In genomic region chr9:137082222-137082924, GRCh38 we compare ENCODE assay signal across 27 cellular contexts. TPM values are rescaled to one million over a fixed set of nuclear protein-coding genes. Genes with fewer than 3 reads are reported as not detected.
DNase-seq lines count a peak whose midpoint lies in the region; ATAC-seq and TF ChIP-seq lines count a peak whose summit lies in the region.
"Had no signal": no experiment of that assay in that cellular context is flagged by ENCODE, and none has a peak within 500 bp of the region (broad histone marks: within the 10 kb centered on the region; RNA-seq: fewer than 3 reads in every experiment).

No MANE protein-coding gene starts in this region.

- WGBS in esophagus squamous epithelium, 2 donors = no CpG with 5 or more reads among the region's 16 CpGs
- WGBS in smooth muscle cell (ENCODE audit: low lambda C conversion rate) = 95% methylated on average over 16 of the region's 16 CpGs

- H3K79me2 ChIP-seq in Karpas-422 (ENCODE audit: low read length) (peaks cover under 1% of the 10 kb centered on the region; the same call in 1 of the 2 replicates), smooth muscle cell (ENCODE audit: low read depth) (no peaks in the 10 kb centered on the region)
- H3K79me2 ChIP-seq: parathyroid adenoma had no signal

- POLR2A ChIA-PET in AG04450 (lab: Yijun Ruan, JAX) = no interaction called here
- POLR2A ChIA-PET in CD4-positive, alpha-beta memory T cell (lab: Charles Lee; ENCODE audit: partially characterized antibody) = interaction anchor here (1.1 to 1.6 kb wide), 2 partner anchors 11 to 12 kb away, joined by 3 read pairs; partner anchors contain the start of gene SAPCD2

- no peak overlapping the region for H3K27ac Mint-ChIP-seq in CD4-positive, alpha-beta memory T cell
- H3K27ac Mint-ChIP-seq: activated T-cell treated with anti-CD3 and anti-CD28 coated beads, Interleukin-2, amount 50 U/mL, for 24 hours; CD8-positive, alpha-beta T cell; GM23338; natural killer cell treated with Interleukin-12 subunit alpha and Interleukin-12 subunit beta and Interleukin-15 and Interleukin-18, amount 100 ng/mL, for 72 hours; T-helper 1 cell treated with Interleukin-12 subunit alpha and Interleukin-12 subunit beta and Interleukin-4 antibody, amounts not matched to agents 30 μg/mL and 1 μg/mL, for 36 hours had no signal

- H3K4me2 ChIP-seq in Karpas-422 (ENCODE audit: low read depth, low read length, poor library complexity, severe bottlenecking) (peak overlapping the region; percentile 64), smooth muscle cell (peak overlapping the region; percentile 59)
- H3K4me2 ChIP-seq: GM23338 had no signal

- no peaks in the 10 kb centered on the region; the same call in 1 of the 2 replicates for H3K9me3 ChIP-seq in AG04450 (ENCODE audit: control insufficient read depth, insufficient read depth, low read length)
- H3K9me3 ChIP-seq in Karpas-422 (ENCODE audit: low read length) = no peaks in the 10 kb centered on the region
- no peaks in the 10 kb centered on the region for H3K9me3 ChIP-seq in esophagus squamous epithelium
- H3K9me3 ChIP-seq in smooth muscle cell (replicated peaks; ENCODE audit: low read depth) = no peaks in the 10 kb centered on the region
- H3K9me3 ChIP-seq in CD4-positive, alpha-beta memory T cell (ENCODE audit: control insufficient read depth in 1 of 2, low read length in 2 of 2) = no peaks in the 10 kb centered on the region
- H3K9me3 ChIP-seq: uterus had no signal

- no peak overlapping the region for H2AFZ ChIP-seq in Karpas-422 (ENCODE audit: low read length)
- no peak overlapping the region for H2AFZ ChIP-seq in smooth muscle cell (ENCODE audit: low read depth)
- H2AFZ ChIP-seq: GM23338, parathyroid adenoma had no signal

- intact Hi-C loops in esophagus squamous epithelium (cut with DNase I) = no loop called here
- intact Hi-C loops in CD4-positive, alpha-beta memory T cell (cut with micrococcal nuclease) = no loop called here

- peaks cover 54% of the 10 kb centered on the region for H3K4me1 ChIP-seq in Karpas-422 (ENCODE audit: low read length)
- H3K4me1 ChIP-seq in esophagus squamous epithelium = peaks cover 42 to 69% (median 44%) of the 10 kb centered on the region in 3 donors
- H3K4me1 ChIP-seq in smooth muscle cell (ENCODE audit: low read depth) = peaks cover 17% of the 10 kb centered on the region
- H3K4me1 ChIP-seq in CD4-positive, alpha-beta memory T cell (ENCODE audit: insufficient read depth, low read length) = peaks cover 22% of the 10 kb centered on the region
- H3K4me1 ChIP-seq: parathyroid adenoma had no signal

- no peak overlapping the region for H3K4me3 Mint-ChIP-seq in CD4-positive, alpha-beta memory T cell
- H3K4me3 Mint-ChIP-seq: activated T-cell treated with anti-CD3 and anti-CD28 coated beads, Interleukin-2, amount 50 U/mL, for 24 hours; CD8-positive, alpha-beta T cell; GM23338; natural killer cell treated with Interleukin-12 subunit alpha and Interleukin-12 subunit beta and Interleukin-15 and Interleukin-18, amount 100 ng/mL, for 72 hours; T-helper 1 cell treated with Interleukin-12 subunit alpha and Interleukin-12 subunit beta and Interleukin-4 antibody, amounts not matched to agents 30 μg/mL and 1 μg/mL, for 36 hours had no signal

- H3K4me1 Mint-ChIP-seq in CD4-positive, alpha-beta memory T cell = peaks cover 5 to 14% (median 9%) of the 10 kb centered on the region in 4 donors

- no peaks in the 10 kb centered on the region for H3K9me2 ChIP-seq in Karpas-422 (replicated peaks; ENCODE audit: insufficient read depth, low read length)

- DNase-seq in AG04450 (ENCODE audit: low read depth, low spot score) (no peak), Karpas-422 (no peak), esophagus squamous epithelium (lab: John Stamatoyannopoulos, UW) (no peak), smooth muscle cell (lab: John Stamatoyannopoulos, UW; ENCODE audit: unreplicated experiment) (no peak), activated gamma-delta T cell (lab: John Stamatoyannopoulos, UW) (no peak), NCI-H1436 treated with DMSO at 0.1 percent for 48 hours (lab: John Stamatoyannopoulos, UW) (no peak)
- DNase-seq in CD4-positive, alpha-beta memory T cell = no peak
- DNase-seq: activated CD4-positive, alpha-beta T cell treated with anti-CD3 and anti-CD28 coated beads for 48 hours; activated naive CD4-positive, alpha-beta T cell; activated T-cell treated with anti-CD3 and anti-CD28 coated beads, Interleukin-2, amount 50 U/mL, for 24 hours; CD8-positive, alpha-beta T cell; DMS153; KG1; midbrain; NCI-H2171 treated with DMSO at 0.1 percent for 48 hours; NCI-H526; stimulated activated CD8-positive, alpha-beta memory T cell treated with anti-CD3 and anti-CD28 coated beads, Interleukin-4, amount 100 ng/mL, for 48 hours had no signal

- CTCF ChIA-PET in AG04450 (lab: Charles Lee) = interaction anchor here (0.9 to 1.9 kb wide), 5 partner anchors 14 to 36 kb away, joined by 3 to 11 read pairs (median 6); no protein-coding TSS in a partner anchor
- CTCF ChIA-PET in CD4-positive, alpha-beta memory T cell (lab: Charles Lee; ENCODE audit: partially characterized antibody) = interaction anchor here (1.0 to 1.5 kb wide), 4 partner anchors 12 to 154 kb away, joined by 3 to 5 read pairs (median 4); partner anchors contain the start of gene SAPCD2

- no peak for TF ChIP-seq POLR2A in esophagus squamous epithelium (IDR thresholded peaks at IDR 0.05)

- H3K9ac ChIP-seq in Karpas-422 (ENCODE audit: low read length) (peak overlapping the region; percentile 63), smooth muscle cell (ENCODE audit: low read depth) (no peak overlapping the region)
- H3K9ac ChIP-seq: parathyroid adenoma had no signal

- no peaks in the 10 kb centered on the region for H3K27me3 ChIP-seq in AG04450 (ENCODE audit: control insufficient read depth, insufficient read depth, low read length)
- H3K27me3 ChIP-seq in Karpas-422 (ENCODE audit: low read length) = no peaks in the 10 kb centered on the region
- H3K27me3 ChIP-seq in esophagus squamous epithelium = no peaks in the 10 kb centered on the region
- H3K27me3 ChIP-seq in smooth muscle cell (ENCODE audit: low read depth) = no peaks in the 10 kb centered on the region
- no peaks in the 10 kb centered on the region for H3K27me3 ChIP-seq in CD4-positive, alpha-beta memory T cell (ENCODE audit: insufficient read depth, low read length)
- H3K27me3 ChIP-seq: uterus had no signal

- no peaks in the 10 kb centered on the region for H3K27me3 Mint-ChIP-seq in CD4-positive, alpha-beta memory T cell
- H3K27me3 Mint-ChIP-seq: activated T-cell treated with anti-CD3 and anti-CD28 coated beads, Interleukin-2, amount 50 U/mL, for 24 hours; natural killer cell treated with Interleukin-12 subunit alpha and Interleukin-12 subunit beta and Interleukin-15 and Interleukin-18, amount 100 ng/mL, for 72 hours had no signal

- ATAC-seq in GM19395 (IDR thresholded peaks at IDR 0.05; ENCODE audit: unreplicated experiment) = no peak
- ATAC-seq: CD8-positive, alpha-beta T cell; GM23338; natural killer cell treated with Interleukin-12 subunit alpha and Interleukin-12 subunit beta and Interleukin-15 and Interleukin-18, amount 100 ng/mL, for 72 hours had no signal

- H3K27ac ChIP-seq in AG04450 (ENCODE audit: low read depth, low read length) (peak overlapping the region; percentile 78), Karpas-422 (ENCODE audit: low read length) (peak overlapping the region; percentile 90), esophagus squamous epithelium (peak overlapping the region; percentile 80 to 99 (median 88)), smooth muscle cell (ENCODE audit: low read depth) (peak overlapping the region; percentile 83)
- no peak overlapping the region for H3K27ac ChIP-seq in CD4-positive, alpha-beta memory T cell (ENCODE audit: low read depth, low read length)
- H3K27ac ChIP-seq: parathyroid adenoma, SK-N-MC had no signal

- H4K20me1 ChIP-seq in Karpas-422 (ENCODE audit: insufficient read depth, low read depth, low read length) (peaks cover 4% of the 10 kb centered on the region; the same call in 1 of the 2 replicates), smooth muscle cell (ENCODE audit: low read depth) (peaks cover 30% of the 10 kb centered on the region)

- H3K36me3 ChIP-seq in Karpas-422 (ENCODE audit: insufficient read depth, low read length) (no peaks in the 10 kb centered on the region), esophagus squamous epithelium (peaks cover 7 to 48% (median 9%) of the 10 kb centered on the region in 3 donors), smooth muscle cell (ENCODE audit: low read depth) (no peaks in the 10 kb centered on the region)
- H3K36me3 ChIP-seq in CD4-positive, alpha-beta memory T cell (ENCODE audit: insufficient read depth, low read length) = no peaks in the 10 kb centered on the region
- H3K36me3 ChIP-seq: uterus had no signal

- H3K9me3 Mint-ChIP-seq in CD4-positive, alpha-beta memory T cell = no peaks in the 10 kb centered on the region
- H3K9me3 Mint-ChIP-seq: activated T-cell treated with anti-CD3 and anti-CD28 coated beads, Interleukin-2, amount 50 U/mL, for 24 hours; CD8-positive, alpha-beta T cell; GM23338; natural killer cell treated with Interleukin-12 subunit alpha and Interleukin-12 subunit beta and Interleukin-15 and Interleukin-18, amount 100 ng/mL, for 72 hours; T-helper 1 cell treated with Interleukin-12 subunit alpha and Interleukin-12 subunit beta and Interleukin-4 antibody, amounts not matched to agents 30 μg/mL and 1 μg/mL, for 36 hours had no signal

- peaks cover 29% of the 10 kb centered on the region for H3F3A ChIP-seq in smooth muscle cell (ENCODE audit: low read depth)

- no peak overlapping the region for H3K4me3 ChIP-seq in AG04450 (ENCODE audit: low read depth, low read length)
- peak overlapping the region; percentile 39; the same call in 1 of the 2 replicates for H3K4me3 ChIP-seq in Karpas-422 (ENCODE audit: low read length)
- H3K4me3 ChIP-seq in esophagus squamous epithelium = no peak overlapping the region
- H3K4me3 ChIP-seq in smooth muscle cell = no peak overlapping the region
- no peak overlapping the region for H3K4me3 ChIP-seq in CD4-positive, alpha-beta memory T cell (ENCODE audit: low read length in 2 of 2)
- H3K4me3 ChIP-seq: coronary artery, GM23338, SK-N-MC, uterus had no signal

- peaks cover 0 to 11% of the 10 kb centered on the region in 2 donors for H3K36me3 Mint-ChIP-seq in CD4-positive, alpha-beta memory T cell
- H3K36me3 Mint-ChIP-seq: natural killer cell treated with Interleukin-12 subunit alpha and Interleukin-12 subunit beta and Interleukin-15 and Interleukin-18, amount 100 ng/mL, for 72 hours had no signal

- TF ChIP-seq CTCF in AG04450 (IDR thresholded peaks at IDR 0.05; ENCODE audit: low read depth, low read length) (no peak), esophagus squamous epithelium (IDR thresholded peaks at IDR 0.05) (no peak), smooth muscle cell (IDR thresholded peaks at IDR 0.05; ENCODE audit: borderline replicate concordance, insufficient read depth, poor library complexity, severe bottlenecking) (no peak)

RNA-seq across cellular contexts. Expression of gene MAN1B1, which starts 4.4 kb away (rescaled TPM):
- 40.8 and 50.2 TPM in 2 replicates for polyA plus RNA-seq in AG04450 (2011; rRNA removed)
- polyA minus RNA-seq in AG04450 (2011; rRNA and poly(A)+ RNA removed) = 34.0 and 46.6 TPM in 2 replicates
- 28.9 and 58.1 TPM in 2 replicates for total RNA-seq in Karpas-422 (2014; rRNA removed; shearing (Covaris generic); ENCODE audit: low replicate concordance)
- total RNA-seq in esophagus squamous epithelium = 10 to 100 TPM; 25.6 to 50.9 (median 39.4) TPM
- total RNA-seq in smooth muscle cell = 62.9 and 70.9 TPM in 2 replicates
- polyA plus RNA-seq in smooth muscle cell = 97.1 and 109 TPM in 2 replicates
- 10 to 100 TPM; 63.3 to 71.0 TPM for total RNA-seq in CD4-positive, alpha-beta memory T cell
- polyA plus RNA-seq in CD4-positive, alpha-beta memory T cell = 10 to 100 TPM; 35.4 to 37.5 TPM

RNA-seq across cellular contexts. Expression of gene UAP1L1, which starts 5.1 kb away (rescaled TPM):
- polyA plus RNA-seq in AG04450 (2011; rRNA removed) (5.1 and 6.3 TPM in 2 replicates), smooth muscle cell (22.5 and 23.8 TPM in 2 replicates)
- polyA minus RNA-seq in AG04450 (2011; rRNA and poly(A)+ RNA removed) = 4.1 and 4.2 TPM in 2 replicates
- 15.1 and 26.2 TPM in 2 replicates for total RNA-seq in Karpas-422 (2014; rRNA removed; shearing (Covaris generic); ENCODE audit: low replicate concordance)
- total RNA-seq in esophagus squamous epithelium (1 to 10 TPM; 2.2 to 4.7 (median 3.7) TPM), smooth muscle cell (5.8 and 7.2 TPM in 2 replicates)
- total RNA-seq in CD4-positive, alpha-beta memory T cell = 10 to 100 TPM; 10.6 to 12.5 TPM
- polyA plus RNA-seq in CD4-positive, alpha-beta memory T cell = 1 to 10 TPM in 1 of 2 donors, under 1 TPM in 1; 0.81 to 2.9 TPM

RNA-seq across cellular contexts. Expression of gene SAPCD2, which starts 12.0 kb away (rescaled TPM):
- polyA plus RNA-seq in AG04450 (2011; rRNA removed) = 1.5 and 1.8 TPM in 2 replicates
- 0.91 and 1.1 TPM in 2 replicates for polyA minus RNA-seq in AG04450 (2011; rRNA and poly(A)+ RNA removed)
- 18.6 and 53.2 TPM in 2 replicates for total RNA-seq in Karpas-422 (2014; rRNA removed; shearing (Covaris generic); ENCODE audit: low replicate concordance)
- 10 to 100 TPM in 3 of 4 donors, 1 to 10 TPM in 1; 8.2 to 21.2 (median 14.7) TPM for total RNA-seq in esophagus squamous epithelium
- total RNA-seq in smooth muscle cell = 1.9 and 2.1 TPM in 2 replicates
- 3.9 and 5.0 TPM in 2 replicates for polyA plus RNA-seq in smooth muscle cell
- under 1 TPM; 0.09 to 0.11 TPM for total RNA-seq in CD4-positive, alpha-beta memory T cell
- polyA plus RNA-seq in CD4-positive, alpha-beta memory T cell = under 1 TPM; 0.10 to 0.15 TPM

RNA-seq across cellular contexts. Expression of gene ENTPD2, which starts 28.5 kb away (rescaled TPM):
- not detected in 2 replicates for polyA plus RNA-seq in AG04450 (2011; rRNA removed)
- polyA minus RNA-seq in AG04450 (2011; rRNA and poly(A)+ RNA removed) = not detected in 2 replicates
- total RNA-seq in Karpas-422 (2014; rRNA removed; shearing (Covaris generic); ENCODE audit: low replicate concordance) = not detected in 2 replicates
- 1 to 10 TPM in 2 of 4 donors, under 1 TPM in 2; 0.47 to 1.3 (median 0.86) TPM for total RNA-seq in esophagus squamous epithelium
- total RNA-seq in smooth muscle cell = not detected in 2 replicates
- 0.30 and 0.78 TPM in 2 replicates for polyA plus RNA-seq in smooth muscle cell
- total RNA-seq in CD4-positive, alpha-beta memory T cell = not detected
- polyA plus RNA-seq in CD4-positive, alpha-beta memory T cell = not detected
- total RNA-seq: activated CD8-positive, alpha-beta memory T cell treated with anti-CD3 and anti-CD28 coated beads for 36 hours; CD8-positive, alpha-beta T cell; natural killer cell treated with Interleukin-12 subunit alpha and Interleukin-12 subunit beta and Interleukin-15 and Interleukin-18, amount 100 ng/mL, for 72 hours; subcutaneous adipose tissue had no signal

RNA-seq across cellular contexts. Expression of gene DPP7, which starts 32.2 kb away (rescaled TPM):
- polyA plus RNA-seq in AG04450 (2011; rRNA removed) (30.6 and 52.6 TPM in 2 replicates), smooth muscle cell (170 and 171 TPM in 2 replicates)
- 19.2 and 32.2 TPM in 2 replicates for polyA minus RNA-seq in AG04450 (2011; rRNA and poly(A)+ RNA removed)
- total RNA-seq in Karpas-422 (2014; rRNA removed; shearing (Covaris generic); ENCODE audit: low replicate concordance) = 114 and 237 TPM in 2 replicates
- total RNA-seq in esophagus squamous epithelium (100 to 1,000 TPM in 1 of 4 donors, 10 to 100 TPM in 3; 41.1 to 109 (median 62.4) TPM), smooth muscle cell (50.6 and 51.4 TPM in 2 replicates)
- total RNA-seq in CD4-positive, alpha-beta memory T cell = 100 to 1,000 TPM; 357 to 362 TPM
- polyA plus RNA-seq in CD4-positive, alpha-beta memory T cell = 100 to 1,000 TPM; 135 to 206 TPM
